In genomic region chr6:30744054-30744805, GRCh38 we compare ENCODE assay signal across 8 cellular contexts. TPM values are rescaled to one million over a fixed set of nuclear protein-coding genes. Genes with fewer than 3 reads are reported as not detected.
DNase-seq lines count a peak whose midpoint lies in the region; ATAC-seq, FAIRE-seq and TF ChIP-seq lines count a peak whose summit lies in the region.

A gene with protein sequence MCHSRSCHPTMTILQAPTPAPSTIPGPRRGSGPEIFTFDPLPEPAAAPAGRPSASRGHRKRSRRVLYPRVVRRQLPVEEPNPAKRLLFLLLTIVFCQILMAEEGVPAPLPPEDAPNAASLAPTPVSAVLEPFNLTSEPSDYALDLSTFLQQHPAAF (minus strand): TSS chr6:30744547. CDS start chr6:30744518, 29 bp downstream.

- H3K27me3 ChIP-seq in K562 (ENCODE audit: control insufficient read depth in 2 of 2, insufficient read depth in 2 of 2, low read length in 2 of 2), result no peaks in the 10 kb centered on the region
- H3K27me3 ChIP-seq in sigmoid colon, result no peaks in the 10 kb centered on the region

- TF ChIP-seq CTCF in K562 (IDR thresholded peaks at IDR 0.05 in 2 of 3, conservative IDR thresholded peaks at IDR 0.05 in 1 of 3; ENCODE audit: insufficient read depth in 2 of 3, low read depth in 1 of 3, low read length in 3 of 3) (peak; percentile 71 to 86 (median 82)), sigmoid colon (IDR thresholded peaks at IDR 0.05) (peak in 3 of 4 experiments; percentile 46 to 67 (median 57))

- under 1% methylated on average over 54 of the region's 54 CpGs for WGBS in K562 (ENCODE audit: insufficient coverage, low coverage, missing lambda C conversion rate)
- WGBS in sigmoid colon, 2 donors, result 1% methylated on average over 54 of the region's 54 CpGs

- DNase-seq in SIG-M5 treated with dmso at 0.1 percent for 504 hours (lab: John Stamatoyannopoulos, UW; ENCODE audit: unreplicated experiment) (peak; percentile 78), SIG-M5 (lab: John Stamatoyannopoulos, UW) (no peak), MV-4-11 (lab: John Stamatoyannopoulos, UW) (peak; percentile 74), T-helper 9 cell (peak; percentile 51), K562 (ENCODE audit: extremely low read depth in 1 of 4, low spot score in 3 of 4) (peak; percentile 86 to 94 (median 86)), sigmoid colon (peak; percentile 94)

- peaks cover 4% of the 10 kb centered on the region; the same call in 1 of the 2 replicates for H4K20me1 ChIP-seq in K562 (replicated peaks; ENCODE audit: control insufficient read depth, insufficient read depth, low read length)

- CTCF ChIA-PET in K562 (lab: Yijun Ruan, JAX; ENCODE audit: low intra/inter-chr PET ratio), result interaction anchor here (0.6 to 3.7 kb wide), 8 partner anchors 35 to 340 kb away, joined by 3 to 20 read pairs (median 4); no protein-coding TSS in a partner anchor

- peak; percentile 93 for FAIRE-seq in K562 (lab: Jason Lieb, UNC)

- H3K27ac ChIP-seq in K562 (ENCODE audit: extremely low read depth, low read depth, low read length) (peak within 1 kb of the TSS; percentile 87), sigmoid colon (peak within 1 kb of the TSS; percentile 90 to 98 (median 96))

- POLR2A ChIA-PET in K562 (lab: Yijun Ruan, JAX), result interaction anchor here (0.5 to 2.1 kb wide), 22 partner anchors 8 to 343 kb away, joined by 3 to 10 read pairs (median 4); partner anchors contain the start of gene MDC1

- peak within 1 kb of the TSS; percentile 80 to 99 for H3K9ac ChIP-seq in K562 (ENCODE audit: insufficient read depth in 1 of 2, low read depth in 2 of 2, low read length in 2 of 2)

- peak; percentile 98 for TF ChIP-seq POLR2A in K562 (conservative IDR thresholded peaks at IDR 0.05)
- peak; percentile 87 to 95 for TF ChIP-seq POLR2A in sigmoid colon (IDR thresholded peaks at IDR 0.05)

- peak within 1 kb of the TSS; percentile 91 for H3K4me3 ChIP-seq in K562
- peak within 1 kb of the TSS; percentile 86 for H3K4me3 ChIP-seq in iPS-11a (ENCODE audit: low read depth, low read length)
- peak within 1 kb of the TSS; percentile 71 to 90 (median 82) for H3K4me3 ChIP-seq in sigmoid colon

- BruUV-seq in K562 (replicated peaks; lab: Mats Ljungman, UMichigan), result no TSS peak

- H3K4me2 ChIP-seq in K562 (ENCODE audit: insufficient read depth, low read length), result peak within 1 kb of the TSS; percentile 92

- H3K36me3 ChIP-seq in K562 (ENCODE audit: control insufficient read depth, insufficient read depth, low read length) (peaks cover 22% of the 10 kb centered on the region), sigmoid colon (peaks cover 0 to 21% (median 13%) of the 10 kb centered on the region in 4 donors)

- TF ChIP-seq EP300 in K562 (IDR thresholded peaks at IDR 0.05; ENCODE audit: low read length) (peak; percentile 36; the same call in 1 of the 2 replicates), sigmoid colon (IDR thresholded peaks at IDR 0.05) (peak in 1 of 4 donors; percentile 22)

- H2AFZ ChIP-seq in K562 (ENCODE audit: low read depth, low read length), result peak within 1 kb of the TSS; percentile 95

- H3K9me3 ChIP-seq in K562 (replicated peaks; ENCODE audit: control insufficient read depth, insufficient read depth, low read depth, low read length) (no peaks in the 10 kb centered on the region), sigmoid colon (no peaks in the 10 kb centered on the region)

- in situ Hi-C loops in K562 (cut with MboI), result loop anchor here (5.0 kb wide), 2 partner anchors 133 to 333 kb away; no protein-coding TSS in a partner anchor

- intact Hi-C loops in K562 (cut with micrococcal nuclease), result loop anchor here (1.0 to 5.0 kb wide), 3 partner anchors 69 to 338 kb away; no protein-coding TSS in a partner anchor
- intact Hi-C loops in sigmoid colon (cut with DNase I), result loop anchor here (5.0 to 10.0 kb wide), 3 partner anchors 83 to 341 kb away; partner anchors contain the start of genes MRPS18B and PPP1R10

- TF ChIP-seq RAD21 in K562 (CRISPR knock-in tag; conservative IDR thresholded peaks at IDR 0.05 in 1 of 2, IDR thresholded peaks at IDR 0.05 in 1 of 2), result peak; percentile 68 to 76

- peaks cover 44% of the 10 kb centered on the region for H3K79me2 ChIP-seq in K562 (ENCODE audit: control insufficient read depth, insufficient read depth, low read length)

- H3K9me1 ChIP-seq in K562 (ENCODE audit: control insufficient read depth, insufficient read depth, low read length), result peaks cover 5% of the 10 kb centered on the region

- ATAC-seq in K562, result peak; percentile 65
- ATAC-seq in GM21367 (IDR thresholded peaks at IDR 0.05; ENCODE audit: unreplicated experiment), result no peak

- peaks cover 35 to 47% of the 10 kb centered on the region in 2 experiments for H3K4me1 ChIP-seq in K562 (replicated peaks in 1 of 2; ENCODE audit: control insufficient read depth in 2 of 2, insufficient read depth in 2 of 2, low read length in 2 of 2)
- peaks cover 3 to 52% (median 40%) of the 10 kb centered on the region in 4 donors for H3K4me1 ChIP-seq in sigmoid colon

TF ChIP-seq in K562, 482 proteins besides CTCF, POLR2A, EP300 and RAD21 (continues in another document):
- TF ChIP-seq PCBP1 (IDR thresholded peaks at IDR 0.05; ENCODE audit: low read depth, low read length, poor library complexity, severe bottlenecking), result peak; percentile 66
- no peak for TF ChIP-seq ZNF778 (CRISPR knock-in tag; IDR thresholded peaks at IDR 0.05)
- peak in 1 of 3 experiments; percentile 39 for TF ChIP-seq YY1 (IDR thresholded peaks at IDR 0.05; ENCODE audit: borderline replicate concordance in 1 of 3, control insufficient read depth in 1 of 3, extremely low read depth in 1 of 3, insufficient read depth in 3 of 3, insufficient read length in 1 of 3, insufficient replicate concordance in 2 of 3, low read depth in 1 of 3, low read length in 2 of 3)
- peak; percentile 97 for TF ChIP-seq SUPT5H (IDR thresholded peaks at IDR 0.05)
- TF ChIP-seq HINFP (tag; conservative IDR thresholded peaks at IDR 0.05; ENCODE audit: low read depth), result peak; percentile 14; the same call in 1 of the 2 replicates
- no peak for TF ChIP-seq ZNF232 (CRISPR knock-in tag; IDR thresholded peaks at IDR 0.05)
- no peak for TF ChIP-seq MCM7 (IDR thresholded peaks at IDR 0.05)
- TF ChIP-seq PHB (CRISPR knock-in tag; IDR thresholded peaks at IDR 0.05), result peak; percentile 73; the same call in 1 of the 2 replicates
- TF ChIP-seq FUS (optimal IDR thresholded peaks at IDR 0.05; ENCODE audit: low read depth, low read length), result no peak
- TF ChIP-seq ILK (tag; IDR thresholded peaks at IDR 0.05; ENCODE audit: borderline replicate concordance, low read depth), result no peak
- peak; percentile 39; the same call in 1 of the 2 replicates for TF ChIP-seq KDM2B (CRISPR knock-in tag; IDR thresholded peaks at IDR 0.05)
- TF ChIP-seq, protein P1, sequence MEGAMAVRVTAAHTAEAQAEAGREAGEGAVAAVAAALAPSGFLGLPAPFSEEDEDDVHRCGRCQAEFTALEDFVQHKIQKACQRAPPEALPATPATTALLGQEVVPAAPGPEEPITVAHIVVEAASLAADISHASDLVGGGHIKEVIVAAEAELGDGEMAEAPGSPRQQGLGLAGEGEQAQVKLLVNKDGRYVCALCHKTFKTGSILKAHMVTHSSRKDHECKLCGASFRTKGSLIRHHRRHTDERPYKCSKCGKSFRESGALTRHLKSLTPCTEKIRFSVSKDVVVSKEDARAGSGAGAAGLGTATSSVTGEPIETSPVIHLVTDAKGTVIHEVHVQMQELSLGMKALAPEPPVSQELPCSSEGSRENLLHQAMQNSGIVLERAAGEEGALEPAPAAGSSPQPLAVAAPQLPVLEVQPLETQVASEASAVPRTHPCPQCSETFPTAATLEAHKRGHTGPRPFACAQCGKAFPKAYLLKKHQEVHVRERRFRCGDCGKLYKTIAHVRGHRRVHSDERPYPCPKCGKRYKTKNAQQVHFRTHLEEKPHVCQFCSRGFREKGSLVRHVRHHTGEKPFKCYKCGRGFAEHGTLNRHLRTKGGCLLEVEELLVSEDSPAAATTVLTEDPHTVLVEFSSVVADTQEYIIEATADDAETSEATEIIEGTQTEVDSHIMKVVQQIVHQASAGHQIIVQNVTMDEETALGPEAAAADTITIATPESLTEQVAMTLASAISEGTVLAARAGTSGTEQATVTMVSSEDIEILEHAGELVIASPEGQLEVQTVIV (CRISPR knock-in tag; IDR thresholded peaks at IDR 0.05; ENCODE audit: borderline replicate concordance), result no peak
- peak; percentile 97; the same call in 1 of the 2 replicates for TF ChIP-seq MTA3 (IDR thresholded peaks at IDR 0.05; ENCODE audit: borderline replicate concordance)
- peak; percentile 43 for TF ChIP-seq RNF2 (IDR thresholded peaks at IDR 0.05)

RNA-seq across cellular contexts. Expression of the gene that starts here (rescaled TPM):
- total RNA-seq in K562 (2011; cell fraction: chromatin; rRNA removed; ENCODE audit: low replicate concordance), result 15.2 and 21.4 TPM in 2 replicates
- total RNA-seq in K562 (2011; cell fraction: nucleolus; rRNA removed), result 22.4 and 29.0 TPM in 2 replicates
- 21.0 and 27.1 TPM in 2 replicates for total RNA-seq in K562 (2011; cell fraction: nucleoplasm; rRNA removed)
- 18.7 and 24.7 TPM in 2 replicates for total RNA-seq in K562 (2014; rRNA removed)
- 8.0 and 8.2 TPM in 2 replicates for total RNA-seq in K562 (2014; rRNA removed; fragmentation: Illumina TruSeq; extraction: Trizol)
- total RNA-seq in K562 (2015; rRNA removed; fragmentation: Illumina TruSeq; extraction: Trizol), result 13.0 and 15.1 TPM in 2 replicates
- 23.4 and 24.1 TPM in 2 replicates for total RNA-seq in K562 (2021)
- polyA plus RNA-seq in K562 (2011; rRNA removed), result 8.8 and 11.5 TPM in 2 replicates
- 9.9 and 20.6 TPM in 2 replicates for polyA plus RNA-seq in K562 (2011; cell fraction: cytosol; rRNA removed)
- 25.7 and 32.6 TPM in 2 replicates for polyA plus RNA-seq in K562 (2011; cell fraction: nucleus; rRNA removed)
- polyA plus RNA-seq in K562 (2012), result 30.7 and 77.8 TPM in 2 replicates
- 11.4 and 12.5 TPM in 2 replicates for polyA plus RNA-seq in K562 (2014; fragmentation: Illumina TruSeq; extraction: Trizol)
- polyA plus RNA-seq in K562 (2014; fragmentation: Nextera tagmentation; extraction: Ambion mirVana), result 1 to 10 TPM; 1.5 to 1.7 TPM
- polyA plus RNA-seq in K562 (2014; rRNA removed), result 26.0 and 30.0 TPM in 2 replicates
- polyA minus RNA-seq in K562 (2011; rRNA and poly(A)+ RNA removed), result 3.8 and 6.5 TPM in 2 replicates
- polyA minus RNA-seq in K562 (2011; cell fraction: cytosol; rRNA and poly(A)+ RNA removed), result 5.3 and 6.8 TPM in 2 replicates
- 9.7 and 12.9 TPM in 2 replicates for polyA minus RNA-seq in K562 (2011; cell fraction: nucleus; rRNA and poly(A)+ RNA removed)
- 10 to 100 TPM; 20.1 to 65.3 (median 21.9) TPM for total RNA-seq in sigmoid colon
- 100 to 1,000 TPM; 133 to 193 (median 153) TPM for polyA plus RNA-seq in sigmoid colon
